8 cellular contexts compared by ENCODE assay signal in genomic region chr18:8609711-8610441, GRCh38. TPM values are rescaled to one million over a fixed set of nuclear protein-coding genes. Genes with fewer than 3 reads are reported as not detected.
DNase-seq lines count a peak whose midpoint lies in the region; ATAC-seq, FAIRE-seq and TF ChIP-seq lines count a peak whose summit lies in the region.

No MANE protein-coding gene starts in this region.

- FAIRE-seq in HTR-8/SVneo (lab: Jason Lieb, UNC): no peak

- no peak for TF ChIP-seq CTCF in heart right ventricle (IDR thresholded peaks at IDR 0.05)

- DNase-seq in CD1c-positive myeloid dendritic cell (ENCODE audit: extremely low spot score): peak; percentile 34
- DNase-seq in KBM-7: peak; percentile 41
- peak; percentile 32 to 45 for DNase-seq in activated T-cell treated with anti-CD3 and anti-CD28 coated beads, Interleukin-2, amount 50 U/mL, for 48 hours
- DNase-seq in heart right ventricle: peak in 1 of 2 donors; percentile 26
- DNase-seq in retina: peak; percentile 78
- no peak for DNase-seq in HTR-8/SVneo (ENCODE audit: insufficient read length, low spot score)
- no peak for DNase-seq in SIG-M5 (lab: John Stamatoyannopoulos, UW)

- H3K27me3 ChIP-seq in heart right ventricle: no peaks in the 10 kb centered on the region

- H3K36me3 ChIP-seq in heart right ventricle: peaks cover 0 to 8% (median 0%) of the 10 kb centered on the region in 9 donors

- ATAC-seq in GM21423 (IDR thresholded peaks at IDR 0.05; ENCODE audit: unreplicated experiment) (peak; percentile 7), heart right ventricle (peak in 6 of 8 donors; percentile 4 to 42 (median 21))

- peaks cover 1 to 59% (median 43%) of the 10 kb centered on the region in 9 donors for H3K4me1 ChIP-seq in heart right ventricle

- in situ Hi-C loops in KBM-7 (cut with MboI; ENCODE audit: low pct_unique_long_range_greater_than_20kb, low sequenced_read_pairs): no loop called here

- intact Hi-C loops in heart right ventricle (cut with DNase I): loop anchor here in 1 of 10 donors (5.0 to 10.0 kb wide), 2 partner anchors 48 to 85 kb away; no protein-coding TSS in a partner anchor

- 0% methylated on average over 53 to 66 of the region's 66 CpGs for WGBS in heart right ventricle, 2 donors

- peak overlapping the region; percentile 68 to 97 (median 90) for H3K4me3 ChIP-seq in heart right ventricle

- peak overlapping the region in 9 of 10 donors; percentile 72 to 89 (median 81) for H3K27ac ChIP-seq in heart right ventricle

- no peaks in the 10 kb centered on the region for H3K9me3 ChIP-seq in heart right ventricle

RNA-seq across cellular contexts. Expression of gene RAB12, which starts 0.6 kb away (rescaled TPM):
- 100 to 1,000 TPM in 8 of 10 donors, 10 to 100 TPM in 2; 90.1 to 121 (median 106) TPM for total RNA-seq in heart right ventricle
- polyA plus RNA-seq in heart right ventricle: 10 to 100 TPM; 40.8 to 52.9 TPM

Comparison
In these comparisons a context has a peak if more than half of its experiments do, and no peak if none do; other contexts are left out.
1. DNase-seq: peak in CD1c-positive myeloid dendritic cell (single experiment), KBM-7 (single experiment), activated T-cell treated with anti-CD3 and anti-CD28 coated beads, Interleukin-2, amount 50 U/mL, for 48 hours (2 of 2) and retina (single experiment); none in HTR-8/SVneo (single experiment) and SIG-M5 (single experiment).